Comparison of ENCODE assay signal across 8 cellular contexts in genomic region chr18:48676756-48677368, GRCh38.
A peak's percentile ranks its signal among the peaks of the same experiment; 100 is the strongest.
DNase-seq lines count a peak whose midpoint lies in the region; ATAC-seq, FAIRE-seq and TF ChIP-seq lines count a peak whose summit lies in the region.

No MANE protein-coding gene starts in this region.

- TF ChIP-seq CTCF in BE2C (IDR thresholded peaks at IDR 0.05; ENCODE audit: low read depth, low read length) (peak; percentile 65), chondrocyte (IDR thresholded peaks at IDR 0.05) (peak; percentile 98), HepG2 (CRISPR knock-in tag; IDR thresholded peaks at IDR 0.05) (peak; percentile 84)

- H3K27ac ChIP-seq in HepG2 (ENCODE audit: extremely low read length, insufficient read depth, low read length) = no peak overlapping the region

- H4K20me1 ChIP-seq in HepG2 (ENCODE audit: insufficient read depth, low read length) = no peaks in the 10 kb centered on the region

- intact Hi-C loops in HepG2 (cut with micrococcal nuclease; ENCODE audit: unreplicated experiment) = loop anchor here (1.0 to 10.0 kb wide), 5 partner anchors 108 to 770 kb away; no protein-coding TSS in a partner anchor

- BruUV-seq in HepG2 (replicated peaks; lab: Mats Ljungman, UMichigan) = no TSS peak

- ATAC-seq in GM19438 (IDR thresholded peaks at IDR 0.05; ENCODE audit: low read depth, unreplicated experiment) (peak; percentile 64), HepG2 (peak; percentile 46), GM18870 (IDR thresholded peaks at IDR 0.05; ENCODE audit: unreplicated experiment) (no peak)

- TF ChIP-seq EP300 in HepG2 (IDR thresholded peaks at IDR 0.05; ENCODE audit: low read depth in 2 of 2, low read length in 2 of 2) = no peak
- TF ChIP-seq EP300 in HepG2 (CRISPR knock-in tag; IDR thresholded peaks at IDR 0.05; ENCODE audit: borderline replicate concordance) = no peak

- TF ChIP-seq POLR2A in HepG2 (IDR thresholded peaks at IDR 0.05; ENCODE audit: insufficient read depth in 1 of 2, low read depth in 2 of 2, low read length in 2 of 2) = no peak

- in situ Hi-C loops in HepG2 (cut with HindIII; ENCODE audit: extremely low pct_ligation_motif_present, low pct_unique_long_range_greater_than_20kb) = loop anchor here (5.0 to 25.0 kb wide), 4 partner anchors 225 to 760 kb away; no protein-coding TSS in a partner anchor

- POLR2A ChIA-PET in HepG2 (lab: Yijun Ruan, JAX) = no interaction called here

- no peaks in the 10 kb centered on the region for H3K27me3 ChIP-seq in BE2C
- H3K27me3 ChIP-seq in HepG2 (ENCODE audit: control insufficient read depth in 1 of 2, insufficient read depth in 2 of 2, low read length in 2 of 2) = no peaks in the 10 kb centered on the region

- no peak overlapping the region for H3K4me2 ChIP-seq in HepG2 (ENCODE audit: low read depth, low read length)

- peak; percentile 66; the same call in 1 of the 2 replicates for TF ChIP-seq RAD21 in HepG2 (CRISPR knock-in tag; IDR thresholded peaks at IDR 0.05)

- H3K79me2 ChIP-seq in HepG2 (ENCODE audit: insufficient read depth, low read length) = no peaks in the 10 kb centered on the region

- no peak overlapping the region for H3K4me3 Mint-ChIP-seq in chondrocyte (ENCODE audit: unreplicated experiment)

- H3K4me1 ChIP-seq in BE2C = peaks cover 3% of the 10 kb centered on the region; the same call in 1 of the 2 replicates
- H3K4me1 ChIP-seq in HepG2 (ENCODE audit: insufficient read depth, low read length) = peaks cover 29% of the 10 kb centered on the region

- CTCF ChIA-PET in HepG2 (lab: Yijun Ruan, JAX; ENCODE audit: low intra/inter-chr PET ratio, low total read pairs) = interaction anchor here (0.8 to 1.2 kb wide), 2 partner anchors 220 to 365 kb away, joined by 3 read pairs; no protein-coding TSS in a partner anchor

- H3K9me3 Mint-ChIP-seq in chondrocyte (ENCODE audit: low read depth) = no peaks in the 10 kb centered on the region

- DNase-seq in BE2C (peak; percentile 79), NCI-H146 treated with DMSO at 0.1 percent for 48 hours (lab: John Stamatoyannopoulos, UW; ENCODE audit: unreplicated experiment) (peak; percentile 23), chondrocyte (ENCODE audit: low spot score) (peak; percentile 79), HepG2 (ENCODE audit: low spot score) (peak; percentile 32)
- DNase-seq in activated CD4-positive, alpha-beta T cell treated with anti-CD3 and anti-CD28 coated beads for 4 hours = peak; percentile 59 to 62
- DNase-seq in stimulated activated CD4-positive, alpha-beta T cell treated with anti-CD3 and anti-CD28 coated beads, TNF-alpha, amount 100 ng/mL, for 24 hours (ENCODE audit: low read depth in 3 of 3) = peak; percentile 13 to 62 (median 38)

- H3K4me1 Mint-ChIP-seq in chondrocyte (ENCODE audit: low read depth) = peaks cover 52% of the 10 kb centered on the region

- H3K4me3 ChIP-seq in BE2C (ENCODE audit: low read depth, low read length) (no peak overlapping the region), HepG2 (replicated peaks in 1 of 3; ENCODE audit: insufficient read depth in 1 of 3, low read depth in 2 of 3, low read length in 3 of 3) (no peak overlapping the region)

- H3K36me3 ChIP-seq in BE2C (no peaks in the 10 kb centered on the region), HepG2 (replicated peaks in 1 of 2; ENCODE audit: control insufficient read depth in 1 of 2, insufficient read depth in 2 of 2, low read length in 2 of 2) (peaks cover 4 to 14% of the 10 kb centered on the region in 2 experiments; a peak in 4 of 5 replicates)

- FAIRE-seq in HepG2 (lab: Jason Lieb, UNC) = no peak

- peak overlapping the region; percentile 74 for H3K27ac Mint-ChIP-seq in chondrocyte (ENCODE audit: unreplicated experiment)

- WGBS in HepG2 (ENCODE audit: low lambda C conversion rate) = 77% methylated on average over 14 of the region's 17 CpGs

- no peaks in the 10 kb centered on the region for H3K9me3 ChIP-seq in BE2C
- H3K9me3 ChIP-seq in HepG2 (ENCODE audit: low read length) = no peaks in the 10 kb centered on the region

- peaks cover 6% of the 10 kb centered on the region for H3K36me3 Mint-ChIP-seq in chondrocyte (ENCODE audit: low read depth)

- no peaks in the 10 kb centered on the region for H3K27me3 Mint-ChIP-seq in chondrocyte (ENCODE audit: low read depth)

- no peak overlapping the region for H3K9ac ChIP-seq in HepG2 (ENCODE audit: insufficient read depth, low read depth, low read length)

- no peak overlapping the region for H2AFZ ChIP-seq in HepG2 (ENCODE audit: low read length)

TF ChIP-seq in HepG2, 621 proteins besides CTCF, POLR2A, EP300 and RAD21 (continues in another document):
- TF ChIP-seq DNMT3B (CRISPR knock-in tag; conservative IDR thresholded peaks at IDR 0.05) = no peak
- peak; percentile 33; the same call in 1 of the 2 replicates for TF ChIP-seq ZKSCAN8 (CRISPR knock-in tag; IDR thresholded peaks at IDR 0.05; ENCODE audit: borderline replicate concordance)
- no peak for TF ChIP-seq ZFP36L2 (CRISPR knock-in tag; IDR thresholded peaks at IDR 0.05)
- TF ChIP-seq ZNF468 (CRISPR knock-in tag; IDR thresholded peaks at IDR 0.05) = no peak
- no peak for TF ChIP-seq ZNF280B (CRISPR knock-in tag; IDR thresholded peaks at IDR 0.05; ENCODE audit: borderline replicate concordance)
- no peak for TF ChIP-seq RARA (CRISPR knock-in tag; IDR thresholded peaks at IDR 0.05)
- TF ChIP-seq ZBTB33 (CRISPR knock-in tag; IDR thresholded peaks at IDR 0.05) = peak; percentile 44; the same call in 1 of the 2 replicates
- TF ChIP-seq SUZ12 (IDR thresholded peaks at IDR 0.05; ENCODE audit: low read depth, low read length) = no peak
- peak; percentile 27; the same call in 1 of the 2 replicates for TF ChIP-seq HOXA3 (CRISPR knock-in tag; IDR thresholded peaks at IDR 0.05)
- 0 out of 2 replicates have a peak, but pooled peaks have one; percentile 29 for TF ChIP-seq ZNF501 (CRISPR knock-in tag; IDR thresholded peaks at IDR 0.05)
- TF ChIP-seq YY1 (IDR thresholded peaks at IDR 0.05; ENCODE audit: insufficient read depth, insufficient replicate concordance, low read depth, low read length) = peak; percentile 72
- peak; percentile 52; the same call in 1 of the 2 replicates for TF ChIP-seq KDM2A (CRISPR knock-in tag; IDR thresholded peaks at IDR 0.05; ENCODE audit: borderline replicate concordance, low read depth)
- TF ChIP-seq DMTF1 (CRISPR knock-in tag; IDR thresholded peaks at IDR 0.05) = no peak
- TF ChIP-seq AHR (CRISPR knock-in tag; IDR thresholded peaks at IDR 0.05) = no peak
- peak; percentile 41; the same call in 1 of the 2 replicates for TF ChIP-seq HNF1B (CRISPR knock-in tag; IDR thresholded peaks at IDR 0.05)

Comparison
In these comparisons a context has a peak if more than half of its experiments do, and no peak if none do; other contexts are left out.
1. DNase-seq: peak in every context shown above with its lines; median percentile 79 in BE2C; 79 in chondrocyte; 60 in activated CD4-positive, alpha-beta T cell treated with anti-CD3 and anti-CD28 coated beads for 4 hours; 38 in stimulated activated CD4-positive, alpha-beta T cell treated with anti-CD3 and anti-CD28 coated beads, TNF-alpha, amount 100 ng/mL, for 24 hours; 32 in HepG2; 23 in NCI-H146 treated with DMSO at 0.1 percent for 48 hours.